Comparison of ENCODE assay signal across 13 cellular contexts in the genomic region with DNA sequence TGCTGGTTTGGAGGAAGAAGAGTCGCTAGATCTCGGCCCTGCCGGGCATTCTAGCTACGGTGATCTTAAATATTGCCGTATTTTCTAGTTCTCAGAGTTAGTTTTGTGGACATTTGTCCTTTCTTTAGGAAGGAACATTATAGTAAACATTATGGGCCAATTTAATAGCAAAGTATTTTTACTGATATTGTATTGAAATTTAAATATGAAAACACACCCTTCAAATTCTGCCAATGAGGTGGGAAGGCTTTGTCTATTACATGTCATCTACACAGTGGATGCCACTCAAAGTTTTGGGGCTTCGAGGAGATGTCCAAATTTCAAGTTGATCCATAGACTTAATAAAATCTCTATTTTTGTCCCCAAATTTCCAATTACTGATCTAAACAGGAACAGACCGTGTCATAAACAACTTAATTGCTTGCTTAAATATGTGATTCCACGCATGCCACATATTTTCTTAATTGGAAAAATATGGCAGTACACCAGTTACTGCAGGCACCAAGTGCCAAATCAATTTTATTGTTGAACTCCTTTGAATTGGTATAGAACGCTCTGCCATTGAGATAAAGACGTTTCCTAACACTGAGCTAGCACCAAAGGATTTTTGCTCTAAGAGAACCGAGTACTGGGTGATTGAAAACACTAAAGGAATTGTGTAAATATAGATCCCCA. TPM values are rescaled to one million over a fixed set of nuclear protein-coding genes. Genes with fewer than 3 reads are reported as not detected.
A peak's percentile ranks its signal among the peaks of the same experiment; 100 is the strongest.
DNase-seq lines count a peak whose midpoint lies in the region; ATAC-seq, FAIRE-seq and TF ChIP-seq lines count a peak whose summit lies in the region.
"Had no signal": no experiment of that assay in that cellular context is flagged by ENCODE, and none has a peak within 500 bp of the region (broad histone marks: within the 10 kb centered on the region; RNA-seq: fewer than 3 reads in every experiment).

No MANE protein-coding gene starts in this region.

- H3K9ac ChIP-seq in astrocyte (ENCODE audit: low read length): no peak overlapping the region

- DNase-seq in CD4-positive, CD25-positive, alpha-beta regulatory T cell: no peak
- DNase-seq in HFF-Myc (ENCODE audit: extremely low read depth, low read depth) (no peak), astrocyte (ENCODE audit: low read depth) (no peak), kidney glomerular epithelial cell (lab: John Stamatoyannopoulos, UW) (no peak), NCI-H345 (lab: John Stamatoyannopoulos, UW) (no peak), NOMO-1 treated with DMSO at 0.1 percent for 48 hours (lab: John Stamatoyannopoulos, UW; ENCODE audit: unreplicated experiment) (no peak)
- DNase-seq in natural killer cell treated with Interleukin-12 subunit alpha and Interleukin-12 subunit beta and Interleukin-15 and Interleukin-18, amount 100 ng/mL, for 72 hours (ENCODE audit: low spot score): no peak
- DNase-seq: anterior cingulate cortex, foreskin keratinocyte, NCI-H526 treated with DMSO at 0.1 percent for 48 hours had no signal

- H3K36me3 Mint-ChIP-seq in CD4-positive, CD25-positive, alpha-beta regulatory T cell: no peaks in the 10 kb centered on the region
- H3K36me3 Mint-ChIP-seq in astrocyte (ENCODE audit: low read depth, unreplicated experiment): peaks cover 1% of the 10 kb centered on the region
- peaks cover 6% of the 10 kb centered on the region for H3K36me3 Mint-ChIP-seq in natural killer cell treated with Interleukin-12 subunit alpha and Interleukin-12 subunit beta and Interleukin-15 and Interleukin-18, amount 100 ng/mL, for 72 hours

- H3K27ac ChIP-seq in CD4-positive, CD25-positive, alpha-beta regulatory T cell (ENCODE audit: insufficient read depth, low read length, poor library complexity, severe bottlenecking): no peak overlapping the region
- no peak overlapping the region for H3K27ac ChIP-seq in astrocyte (ENCODE audit: low read depth, low read length)
- H3K27ac ChIP-seq: foreskin keratinocyte had no signal

- H4K20me1 ChIP-seq in astrocyte (ENCODE audit: insufficient read depth, low read length): no peaks in the 10 kb centered on the region

- no peak for FAIRE-seq in astrocyte (lab: Jason Lieb, UNC)
- FAIRE-seq: HepG2, TTC549 had no signal

- H3K4me3 Mint-ChIP-seq in CD4-positive, CD25-positive, alpha-beta regulatory T cell: peak overlapping the region; percentile 55 to 86 (median 83)
- peak overlapping the region; percentile 62 for H3K4me3 Mint-ChIP-seq in astrocyte (ENCODE audit: unreplicated experiment)
- H3K4me3 Mint-ChIP-seq in natural killer cell treated with Interleukin-12 subunit alpha and Interleukin-12 subunit beta and Interleukin-15 and Interleukin-18, amount 100 ng/mL, for 72 hours: peak overlapping the region; percentile 84

- peaks cover 50% of the 10 kb centered on the region for H3K4me1 ChIP-seq in CD4-positive, CD25-positive, alpha-beta regulatory T cell (ENCODE audit: control insufficient read depth, insufficient read depth, low read length, poor library complexity, severe bottlenecking)
- H3K4me1 ChIP-seq in astrocyte (ENCODE audit: insufficient read depth, low read length): peaks cover 9% of the 10 kb centered on the region
- H3K4me1 ChIP-seq: foreskin keratinocyte had no signal

- H3K27me3 Mint-ChIP-seq in CD4-positive, CD25-positive, alpha-beta regulatory T cell: peaks cover 92% of the 10 kb centered on the region
- H3K27me3 Mint-ChIP-seq in astrocyte (ENCODE audit: low read depth, unreplicated experiment): peaks cover 82% of the 10 kb centered on the region
- peaks cover 56 to 84% of the 10 kb centered on the region in 2 donors for H3K27me3 Mint-ChIP-seq in natural killer cell treated with Interleukin-12 subunit alpha and Interleukin-12 subunit beta and Interleukin-15 and Interleukin-18, amount 100 ng/mL, for 72 hours

- H3K79me2 ChIP-seq in astrocyte (ENCODE audit: insufficient read depth, low read length): no peaks in the 10 kb centered on the region

- H3K4me3 ChIP-seq in CD4-positive, CD25-positive, alpha-beta regulatory T cell (ENCODE audit: low read depth, low read length): no peak overlapping the region
- H3K4me3 ChIP-seq in HFF-Myc (replicated peaks; ENCODE audit: low read depth, low read length) (peak overlapping the region; percentile 72), astrocyte (ENCODE audit: insufficient read depth, low read depth, low read length) (no peak overlapping the region)

- H3K27me3 ChIP-seq in CD4-positive, CD25-positive, alpha-beta regulatory T cell (ENCODE audit: control insufficient read depth, insufficient read depth, low read length): peaks cover 73% of the 10 kb centered on the region
- peaks cover 90% of the 10 kb centered on the region for H3K27me3 ChIP-seq in astrocyte (ENCODE audit: insufficient read depth, low read length)

- H2AFZ ChIP-seq in astrocyte (ENCODE audit: low read depth, low read length): no peak overlapping the region

- no peak for ATAC-seq in CD4-positive, CD25-positive, alpha-beta regulatory T cell (ENCODE audit: low read depth in 2 of 2)
- no peak for ATAC-seq in natural killer cell treated with Interleukin-12 subunit alpha and Interleukin-12 subunit beta and Interleukin-15 and Interleukin-18, amount 100 ng/mL, for 72 hours
- no peak for ATAC-seq in HG02588 (IDR thresholded peaks at IDR 0.05; ENCODE audit: unreplicated experiment)
- ATAC-seq: foreskin keratinocyte had no signal

- TF ChIP-seq CTCF in HFF-Myc (IDR thresholded peaks at IDR 0.05; ENCODE audit: low read depth, low read length, missing control alignments): no peak
- no peak for TF ChIP-seq CTCF in astrocyte (IDR thresholded peaks at IDR 0.05; ENCODE audit: insufficient read depth, low read depth, low read length)

- H3K36me3 ChIP-seq in CD4-positive, CD25-positive, alpha-beta regulatory T cell (ENCODE audit: control insufficient read depth, insufficient read depth, low read length): no peaks in the 10 kb centered on the region
- H3K36me3 ChIP-seq in astrocyte (ENCODE audit: insufficient read depth, low read length): no peaks in the 10 kb centered on the region

- H3K27ac Mint-ChIP-seq in CD4-positive, CD25-positive, alpha-beta regulatory T cell: peak overlapping the region in 1 of 3 donors; percentile 45
- no peak overlapping the region for H3K27ac Mint-ChIP-seq in astrocyte (ENCODE audit: unreplicated experiment)
- H3K27ac Mint-ChIP-seq in natural killer cell treated with Interleukin-12 subunit alpha and Interleukin-12 subunit beta and Interleukin-15 and Interleukin-18, amount 100 ng/mL, for 72 hours: peak overlapping the region in 1 of 2 donors; percentile 27

- peaks cover 10 to 18% of the 10 kb centered on the region in 2 experiments for H3K9me3 ChIP-seq in CD4-positive, CD25-positive, alpha-beta regulatory T cell (ENCODE audit: control insufficient read depth in 2 of 2, low read length in 2 of 2)
- no peaks in the 10 kb centered on the region for H3K9me3 ChIP-seq in astrocyte (ENCODE audit: insufficient read depth, low read depth, low read length)

- peaks cover 22 to 58% (median 38%) of the 10 kb centered on the region in 4 donors for H3K4me1 Mint-ChIP-seq in CD4-positive, CD25-positive, alpha-beta regulatory T cell
- peaks cover 9% of the 10 kb centered on the region for H3K4me1 Mint-ChIP-seq in astrocyte (ENCODE audit: low read depth, unreplicated experiment)
- peaks cover 37 to 45% of the 10 kb centered on the region in 2 donors for H3K4me1 Mint-ChIP-seq in natural killer cell treated with Interleukin-12 subunit alpha and Interleukin-12 subunit beta and Interleukin-15 and Interleukin-18, amount 100 ng/mL, for 72 hours (ENCODE audit: low read depth in 2 of 2)

- no peak overlapping the region for H3K4me2 ChIP-seq in astrocyte (ENCODE audit: low read length)

- H3K9me3 Mint-ChIP-seq in CD4-positive, CD25-positive, alpha-beta regulatory T cell: peaks cover 0 to 11% (median 0%) of the 10 kb centered on the region in 7 donors
- H3K9me3 Mint-ChIP-seq in astrocyte (ENCODE audit: unreplicated experiment): peaks cover 3% of the 10 kb centered on the region
- no peaks in the 10 kb centered on the region for H3K9me3 Mint-ChIP-seq in natural killer cell treated with Interleukin-12 subunit alpha and Interleukin-12 subunit beta and Interleukin-15 and Interleukin-18, amount 100 ng/mL, for 72 hours

RNA-seq across cellular contexts. Expression of a gene that starts 1.7 kb away (rescaled TPM):
- not detected for total RNA-seq in CD4-positive, CD25-positive, alpha-beta regulatory T cell
- polyA plus RNA-seq in CD4-positive, CD25-positive, alpha-beta regulatory T cell: not detected
- 0.25 and 0.34 TPM in 2 replicates for total RNA-seq in astrocyte
- 1 to 10 TPM in 1 of 2 donors, not detected in 1; 2.1 TPM for total RNA-seq in natural killer cell treated with Interleukin-12 subunit alpha and Interleukin-12 subunit beta and Interleukin-15 and Interleukin-18, amount 100 ng/mL, for 72 hours
- total RNA-seq: foreskin keratinocyte had no signal
- polyA plus RNA-seq: foreskin keratinocyte, HepG2 had no signal

RNA-seq across cellular contexts. Expression of a gene that starts 5.4 kb away (rescaled TPM):
- total RNA-seq in CD4-positive, CD25-positive, alpha-beta regulatory T cell: 30.1 TPM
- polyA plus RNA-seq in CD4-positive, CD25-positive, alpha-beta regulatory T cell: 10 to 100 TPM; 25.8 to 35.7 (median 32.0) TPM
- 22.9 and 28.5 TPM in 2 replicates for total RNA-seq in astrocyte
- 10 to 100 TPM; 38.7 to 49.6 TPM for total RNA-seq in natural killer cell treated with Interleukin-12 subunit alpha and Interleukin-12 subunit beta and Interleukin-15 and Interleukin-18, amount 100 ng/mL, for 72 hours
